Comparison of ENCODE assay signal across 11 cellular contexts in the genomic region with DNA sequence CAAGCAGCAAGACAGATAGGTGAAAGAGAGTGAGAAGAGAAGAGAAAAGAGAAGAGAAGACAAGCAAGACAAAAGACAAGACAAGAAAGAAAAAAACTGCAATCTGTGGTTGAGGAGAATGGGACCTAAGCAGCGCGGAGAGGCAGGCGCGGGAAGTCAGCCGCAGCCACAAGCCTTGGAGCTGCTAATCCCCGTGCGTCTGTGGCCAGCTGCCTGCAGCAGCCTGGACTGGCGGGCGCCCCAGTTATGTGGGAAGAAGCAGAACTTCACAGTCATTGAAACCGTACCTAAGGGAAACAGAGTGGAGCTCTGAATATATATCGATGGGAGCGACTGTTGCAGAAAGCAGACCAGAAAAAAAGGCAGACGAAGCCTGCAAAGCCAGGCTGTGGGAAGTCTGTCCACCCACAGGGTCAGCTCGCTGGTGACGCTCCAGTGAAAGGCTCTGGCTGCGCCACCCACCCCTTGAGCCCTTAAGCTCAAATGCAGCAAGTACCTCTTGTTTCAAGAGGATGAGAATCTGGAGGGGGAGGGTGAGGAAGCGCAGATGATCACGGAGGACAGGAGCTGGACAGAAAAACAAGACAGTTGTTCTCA. TPM values are rescaled to one million over a fixed set of nuclear protein-coding genes. Genes with fewer than 3 reads are reported as not detected.
A peak's percentile ranks its signal among the peaks of the same experiment; 100 is the strongest.
DNase-seq lines count a peak whose midpoint lies in the region; ATAC-seq, FAIRE-seq and TF ChIP-seq lines count a peak whose summit lies in the region.
"Had no signal": no experiment of that assay in that cellular context is flagged by ENCODE, and none has a peak within 500 bp of the region (broad histone marks: within the 10 kb centered on the region; RNA-seq: fewer than 3 reads in every experiment).

No MANE protein-coding gene starts in this region.

- WGBS in HepG2 (ENCODE audit: low lambda C conversion rate) = 42% methylated on average over 13 of the region's 18 CpGs
- WGBS in right lobe of liver (ENCODE audit: insufficient coverage, low coverage, low lambda C conversion rate, missing lambda C conversion rate) = 19% methylated on average over 10 of the region's 18 CpGs

- POLR2A ChIA-PET in HepG2 (lab: Yijun Ruan, JAX) = no interaction called here
- POLR2A ChIA-PET in GM10248 (lab: Yijun Ruan, JAX) = no interaction called here

- TF ChIP-seq RAD21 in HepG2 (CRISPR knock-in tag; IDR thresholded peaks at IDR 0.05) = no peak

- H4K20me1 ChIP-seq in HepG2 (ENCODE audit: insufficient read depth, low read length) = no peaks in the 10 kb centered on the region

- H3K4me3 Mint-ChIP-seq in activated T-helper 17 cell treated with anti-CD3 and anti-CD28 coated beads, Interleukin-2, amount 50 U/mL, for 72 hours = no peak overlapping the region

- BruUV-seq in HepG2 (replicated peaks; lab: Mats Ljungman, UMichigan) = no TSS peak

- CTCF ChIA-PET in HepG2 (lab: Yijun Ruan, JAX; ENCODE audit: low intra/inter-chr PET ratio, low total read pairs) (no interaction called here), GM10248 (lab: Yijun Ruan, JAX) (interaction anchor here (1.2 kb wide), 1 partner anchor 16 kb away, joined by 3 read pairs; no protein-coding TSS in a partner anchor)

- no peaks in the 10 kb centered on the region for H3K36me3 ChIP-seq in HepG2 (replicated peaks in 1 of 2; ENCODE audit: control insufficient read depth in 1 of 2, insufficient read depth in 2 of 2, low read length in 2 of 2)
- H3K36me3 ChIP-seq in right lobe of liver = no peaks in the 10 kb centered on the region
- no peaks in the 10 kb centered on the region for H3K36me3 ChIP-seq in left lung
- H3K36me3 ChIP-seq: BE2C had no signal

- H3K4me3 ChIP-seq in HepG2 (replicated peaks in 1 of 3; ENCODE audit: insufficient read depth in 1 of 3, low read depth in 2 of 3, low read length in 3 of 3) (no peak overlapping the region), right lobe of liver (no peak overlapping the region), left lung (no peak overlapping the region)

- ATAC-seq in HepG2 = peak; percentile 36; the same call in 1 of the 3 replicates
- ATAC-seq in right lobe of liver = no peak
- peak; percentile 73 for ATAC-seq in left lung
- no peak for ATAC-seq in activated T-helper 17 cell treated with anti-CD3 and anti-CD28 coated beads, Interleukin-2, amount 50 U/mL, for 72 hours (replicated peaks)
- no peak for ATAC-seq in HG03097 (IDR thresholded peaks at IDR 0.05; ENCODE audit: low FRiP score, unreplicated experiment)

- H3K9ac ChIP-seq in HepG2 (ENCODE audit: insufficient read depth, low read depth, low read length) = no peak overlapping the region

- intact Hi-C loops in HepG2 (cut with micrococcal nuclease; ENCODE audit: unreplicated experiment) (no loop called here), right lobe of liver (cut with DNase I) (no loop called here), left lung (cut with DNase I) (no loop called here)

- no peak overlapping the region for H2AFZ ChIP-seq in HepG2 (ENCODE audit: low read length)

- H3K27ac ChIP-seq in HepG2 (ENCODE audit: extremely low read length, insufficient read depth, low read length) (no peak overlapping the region), right lobe of liver (no peak overlapping the region), left lung (no peak overlapping the region)

- H3K27ac Mint-ChIP-seq in activated T-helper 17 cell treated with anti-CD3 and anti-CD28 coated beads, Interleukin-2, amount 50 U/mL, for 72 hours = no peak overlapping the region

- H3K27me3 ChIP-seq in HepG2 (ENCODE audit: control insufficient read depth in 1 of 2, insufficient read depth in 2 of 2, low read length in 2 of 2) = no peaks in the 10 kb centered on the region
- peaks cover 0 to 9% of the 10 kb centered on the region in 2 donors for H3K27me3 ChIP-seq in right lobe of liver
- peaks cover 0 to 5% of the 10 kb centered on the region in 2 donors for H3K27me3 ChIP-seq in left lung
- H3K27me3 ChIP-seq: BE2C had no signal

- TF ChIP-seq EP300 in HepG2 (IDR thresholded peaks at IDR 0.05; ENCODE audit: low read depth in 2 of 2, low read length in 2 of 2) (no peak), HepG2 (CRISPR knock-in tag; IDR thresholded peaks at IDR 0.05; ENCODE audit: borderline replicate concordance) (no peak)

- no peaks in the 10 kb centered on the region for H3K36me3 Mint-ChIP-seq in activated T-helper 17 cell treated with anti-CD3 and anti-CD28 coated beads, Interleukin-2, amount 50 U/mL, for 72 hours (ENCODE audit: low read depth)

- no peak for FAIRE-seq in HepG2 (lab: Jason Lieb, UNC)
- FAIRE-seq: GM18507 had no signal

- H3K4me1 ChIP-seq in HepG2 (ENCODE audit: insufficient read depth, low read length) (no peaks in the 10 kb centered on the region), right lobe of liver (no peaks in the 10 kb centered on the region), left lung (no peaks in the 10 kb centered on the region)
- H3K4me1 ChIP-seq: BE2C had no signal

- no peaks in the 10 kb centered on the region for H3K79me2 ChIP-seq in HepG2 (ENCODE audit: insufficient read depth, low read length)

- DNase-seq in HepG2 (ENCODE audit: low spot score) = no peak
- no peak for DNase-seq in right lobe of liver
- DNase-seq in astrocyte of the hippocampus (ENCODE audit: low read depth, low spot score) = peak; percentile 66
- DNase-seq in left lung = peak in 1 of 2 donors; percentile 61
- no peak for DNase-seq in GM10248 (ENCODE audit: extremely low spot score)
- DNase-seq in NCI-H2171 (lab: John Stamatoyannopoulos, UW) = no peak
- DNase-seq: BE2C, NCI-H1048 had no signal

- TF ChIP-seq CTCF in HepG2 (CRISPR knock-in tag; IDR thresholded peaks at IDR 0.05) (no peak), right lobe of liver (IDR thresholded peaks at IDR 0.05) (no peak), left lung (IDR thresholded peaks at IDR 0.05) (no peak), GM10248 (IDR thresholded peaks at IDR 0.05; ENCODE audit: control extremely low read depth, extremely low read depth, low read depth, missing control alignments) (no peak)

- in situ Hi-C loops in HepG2 (cut with HindIII; ENCODE audit: extremely low pct_ligation_motif_present, low pct_unique_long_range_greater_than_20kb) = no loop called here

- TF ChIP-seq POLR2A in HepG2 (IDR thresholded peaks at IDR 0.05; ENCODE audit: insufficient read depth in 1 of 2, low read depth in 2 of 2, low read length in 2 of 2) (no peak), right lobe of liver (IDR thresholded peaks at IDR 0.05) (no peak)

- no peaks in the 10 kb centered on the region for H3K9me3 Mint-ChIP-seq in activated T-helper 17 cell treated with anti-CD3 and anti-CD28 coated beads, Interleukin-2, amount 50 U/mL, for 72 hours

- H3K4me2 ChIP-seq in HepG2 (ENCODE audit: low read depth, low read length) = no peak overlapping the region

- no peaks in the 10 kb centered on the region for H3K4me1 Mint-ChIP-seq in activated T-helper 17 cell treated with anti-CD3 and anti-CD28 coated beads, Interleukin-2, amount 50 U/mL, for 72 hours

- peaks cover 29% of the 10 kb centered on the region for H3K27me3 Mint-ChIP-seq in activated T-helper 17 cell treated with anti-CD3 and anti-CD28 coated beads, Interleukin-2, amount 50 U/mL, for 72 hours

- H3K9me3 ChIP-seq in HepG2 (ENCODE audit: low read length) (no peaks in the 10 kb centered on the region), right lobe of liver (no peaks in the 10 kb centered on the region), left lung (no peaks in the 10 kb centered on the region)
- H3K9me3 ChIP-seq: BE2C had no signal

TF ChIP-seq in HepG2, 621 proteins besides CTCF, POLR2A, EP300 and RAD21 (continues in another document):
- no peak for TF ChIP-seq ZBTB8A (CRISPR knock-in tag; IDR thresholded peaks at IDR 0.05; ENCODE audit: borderline replicate concordance, low read depth)

RNA-seq across cellular contexts. Expression of a gene that starts 24.8 kb away (rescaled TPM):
- total RNA-seq in HepG2 (2016; rRNA removed; fragmentation: Illumina TruSeq; extraction: Trizol) = 0.31 and 0.33 TPM in 2 replicates
- not detected in 2 replicates for total RNA-seq in HepG2 (2016; cell fraction: cytosol; rRNA removed; fragmentation: Illumina TruSeq; extraction: Trizol; ENCODE audit: low read depth)
- 0.32 TPM in 1 of 2 replicates, not detected in the other for total RNA-seq in HepG2 (2016; cell fraction: insoluble cytoplasmic fraction; rRNA removed; fragmentation: Illumina TruSeq; extraction: Trizol)
- 0.10 and 0.19 TPM in 2 replicates for total RNA-seq in HepG2 (2016; cell fraction: membrane; rRNA removed; fragmentation: Illumina TruSeq; extraction: Trizol)
- 0.68 and 0.81 TPM in 2 replicates for total RNA-seq in HepG2 (2016; cell fraction: nucleus; rRNA removed; fragmentation: Illumina TruSeq; extraction: Trizol)
- polyA plus RNA-seq in HepG2 (2011; rRNA removed) = 1.1 and 1.4 TPM in 2 replicates
- 0.55 and 0.60 TPM in 2 replicates for polyA plus RNA-seq in HepG2 (2011; cell fraction: cytosol; rRNA removed)
- polyA plus RNA-seq in HepG2 (2011; cell fraction: nucleus; rRNA removed) = 7.8 and 9.1 TPM in 2 replicates
- 0.74 and 1.1 TPM in 2 replicates for polyA plus RNA-seq in HepG2 (2012)
- polyA plus RNA-seq in HepG2 (2016; cell fraction: cytosol; fragmentation: Illumina TruSeq; extraction: Trizol; ENCODE audit: low read depth) = 0.14 TPM in 1 of 2 replicates, not detected in the other
- 0.15 and 0.27 TPM in 2 replicates for polyA plus RNA-seq in HepG2 (2016; cell fraction: insoluble cytoplasmic fraction; fragmentation: Illumina TruSeq; extraction: Trizol; ENCODE audit: low read depth)
- 0.10 TPM in 1 of 2 replicates, not detected in the other for polyA plus RNA-seq in HepG2 (2016; cell fraction: membrane; fragmentation: Illumina TruSeq; extraction: Trizol; ENCODE audit: low read depth)
- polyA plus RNA-seq in HepG2 (2016; cell fraction: nucleus; fragmentation: Illumina TruSeq; extraction: Trizol; ENCODE audit: insufficient read depth, low read depth) = 0.95 TPM in 1 of 2 replicates, not detected in the other
- polyA minus RNA-seq in HepG2 (2011; rRNA and poly(A)+ RNA removed; ENCODE audit: low replicate concordance) = 2.6 and 13.2 TPM in 2 replicates
- polyA minus RNA-seq in HepG2 (2011; cell fraction: cytosol; rRNA and poly(A)+ RNA removed) = 0.79 and 1.2 TPM in 2 replicates
- 18.4 and 25.6 TPM in 2 replicates for polyA minus RNA-seq in HepG2 (2011; cell fraction: nucleus; rRNA and poly(A)+ RNA removed)
- total RNA-seq in right lobe of liver = under 1 TPM in 2 of 6 experiments, not detected in 4; 0.16 to 0.27 TPM
- total RNA-seq in left lung = under 1 TPM in 1 of 2 donors, not detected in 1; 0.84 TPM
- total RNA-seq in activated T-helper 17 cell treated with anti-CD3 and anti-CD28 coated beads, Interleukin-2, amount 50 U/mL, for 72 hours = under 1 TPM; 0.19 to 0.71 TPM

Comparison
In these comparisons a context has a peak if more than half of its experiments do, and no peak if none do; other contexts are left out.
1. ATAC-seq: peak in HepG2 (single experiment) and left lung (single experiment); none in right lobe of liver (0 of 4), activated T-helper 17 cell treated with anti-CD3 and anti-CD28 coated beads, Interleukin-2, amount 50 U/mL, for 72 hours (single experiment) and HG03097 (single experiment).